ENCODE assay signal across 8 cellular contexts in genomic region chr12:53097564-53098353, GRCh38. TPM values are rescaled to one million over a fixed set of nuclear protein-coding genes. Genes with fewer than 3 reads are reported as not detected.
DNase-seq lines count a peak whose midpoint lies in the region; ATAC-seq, FAIRE-seq and TF ChIP-seq lines count a peak whose summit lies in the region.

A gene with protein sequence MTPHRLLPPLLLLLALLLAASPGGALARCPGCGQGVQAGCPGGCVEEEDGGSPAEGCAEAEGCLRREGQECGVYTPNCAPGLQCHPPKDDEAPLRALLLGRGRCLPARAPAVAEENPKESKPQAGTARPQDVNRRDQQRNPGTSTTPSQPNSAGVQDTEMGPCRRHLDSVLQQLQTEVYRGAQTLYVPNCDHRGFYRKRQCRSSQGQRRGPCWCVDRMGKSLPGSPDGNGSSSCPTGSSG (plus strand): TSS chr12:53097667. CDS start chr12:53097718, 51 bp downstream.

- H3K4me2 ChIP-seq in parathyroid adenoma (ENCODE audit: low read length): peak within 1 kb of the TSS; percentile 97

- intact Hi-C loops in head of caudate nucleus (cut with DNase I): loop anchor here (5.0 kb wide), 1 partner anchor 40 kb away; no protein-coding TSS in a partner anchor

- CTCF ChIA-PET in RWPE1 (lab: Yijun Ruan, JAX): interaction anchor here (0.6 to 8.1 kb wide), 6 partner anchors 14 to 247 kb away, joined by 3 to 132 read pairs (median 4); no protein-coding TSS in a partner anchor

- peak; percentile 56 for ATAC-seq in HG02759 (IDR thresholded peaks at IDR 0.05; ENCODE audit: unreplicated experiment)

- TF ChIP-seq CTCF in RWPE1 (conservative IDR thresholded peaks at IDR 0.05; ENCODE audit: low read depth) (no peak), parathyroid adenoma (IDR thresholded peaks at IDR 0.05) (no peak)

- H2AFZ ChIP-seq in parathyroid adenoma: peak within 1 kb of the TSS; percentile 86

- H3K9me3 ChIP-seq in parathyroid adenoma (ENCODE audit: control insufficient read depth, low read length): no peaks in the 10 kb centered on the region

- no peaks in the 10 kb centered on the region for H3K36me3 ChIP-seq in parathyroid adenoma (ENCODE audit: control insufficient read depth, insufficient read depth, low read length)

- FAIRE-seq in urothelium cell line (lab: Jason Lieb, UNC) (peak; percentile 20), frontal cortex (lab: Jason Lieb, UNC) (no peak)

- H3K4me1 ChIP-seq in parathyroid adenoma: peaks cover 14% of the 10 kb centered on the region

- H3K4me3 ChIP-seq in parathyroid adenoma (ENCODE audit: low read depth, low read length): peak within 1 kb of the TSS; percentile 57

- POLR2A ChIA-PET in RWPE1 (lab: Yijun Ruan, JAX; ENCODE audit: low non-redundant PET): no interaction called here

- DNase-seq in Caki2 (ENCODE audit: low read depth) (peak; percentile 84), RWPE1 (ENCODE audit: low spot score) (peak; percentile 45), head of caudate nucleus (peak in 36 of 42 donors; percentile 19 to 72 (median 44)), urothelium cell line (ENCODE audit: low spot score) (peak; percentile 75), frontal cortex (ENCODE audit: low spot score in 2 of 2) (no peak)
- peak; percentile 56 for DNase-seq in activated naive CD4-positive, alpha-beta T cell treated with anti-CD3 and anti-CD28 coated beads, Interleukin-2, amount 50 U/mL, for 16 hours

- in situ Hi-C loops in Caki2 (cut with HindIII; ENCODE audit: low pct_unique_long_range_greater_than_20kb, low sequenced_read_pairs): no loop called here

- H3K27ac ChIP-seq in RWPE1 (peak within 1 kb of the TSS; percentile 100), parathyroid adenoma (peak within 1 kb of the TSS; percentile 40)

- H3K9ac ChIP-seq in parathyroid adenoma: no peak within 1 kb of the TSS

- no peaks in the 10 kb centered on the region for H3K27me3 ChIP-seq in parathyroid adenoma (ENCODE audit: control insufficient read depth, insufficient read depth, low read length)

- no peaks in the 10 kb centered on the region for H3K79me2 ChIP-seq in parathyroid adenoma

RNA-seq across cellular contexts. Expression of the gene that starts here (rescaled TPM):
- total RNA-seq in Caki2 (2014; rRNA removed; shearing (Covaris generic); ENCODE audit: low replicate concordance): 265 TPM in 2 replicates
- 9.0 TPM for total RNA-seq in frontal cortex

Comparison
In these comparisons a context has a peak if more than half of its experiments do, and no peak if none do; other contexts are left out.
1. RNA of the gene that starts here (total RNA-seq): 265 TPM in Caki2; 9.0 TPM in frontal cortex (single experiment); every median in the first group is over 10 times any median in the second.
2. DNase-seq: peak in Caki2 (single experiment), RWPE1 (single experiment), activated naive CD4-positive, alpha-beta T cell treated with anti-CD3 and anti-CD28 coated beads, Interleukin-2, amount 50 U/mL, for 16 hours (single experiment), head of caudate nucleus (36 of 42) and urothelium cell line (single experiment); none in frontal cortex (0 of 2).